9 cellular contexts compared by ENCODE assay signal in the genomic region with DNA sequence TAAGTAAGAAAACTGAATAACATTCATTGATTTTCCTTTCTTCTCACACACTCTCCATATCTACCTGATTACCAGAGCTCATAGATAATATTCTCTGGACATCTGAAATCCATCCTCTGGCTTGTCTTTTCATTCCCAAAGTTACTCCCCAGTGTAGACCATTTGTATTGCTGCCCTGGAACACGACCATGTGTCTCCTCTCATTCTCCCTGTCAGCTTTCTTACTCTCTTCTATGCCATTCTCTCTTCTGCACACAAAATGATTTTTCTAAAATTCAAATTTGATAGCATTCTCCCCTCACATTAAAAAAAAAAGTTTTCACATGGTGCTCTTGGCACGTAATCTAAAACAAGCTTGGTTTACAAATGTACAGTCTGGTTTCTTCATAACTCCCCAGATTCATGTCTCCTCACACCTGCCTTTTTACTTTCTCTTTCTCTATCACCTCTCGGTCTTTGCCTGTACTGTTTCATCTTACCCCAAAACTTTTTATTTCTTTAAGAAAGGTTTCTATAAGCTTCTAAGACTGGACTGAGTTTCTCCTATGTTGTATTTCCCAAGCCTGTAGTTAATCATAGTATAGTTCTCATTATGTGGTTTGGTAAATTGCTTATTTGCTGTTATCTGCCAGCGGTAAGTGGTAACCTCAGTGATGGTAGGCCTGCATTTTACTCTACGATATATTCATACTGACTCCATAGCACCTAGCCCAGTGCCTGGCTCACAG. TPM values are rescaled to one million over a fixed set of nuclear protein-coding genes. Genes with fewer than 3 reads are reported as not detected.
DNase-seq lines count a peak whose midpoint lies in the region; ATAC-seq and TF ChIP-seq lines count a peak whose summit lies in the region.
"Had no signal": no experiment of that assay in that cellular context is flagged by ENCODE, and none has a peak within 500 bp of the region (broad histone marks: within the 10 kb centered on the region; RNA-seq: fewer than 3 reads in every experiment).

No MANE protein-coding gene starts in this region.

- DNase-seq in MM.1S, result peak; percentile 78
- DNase-seq in psoas muscle, result no peak
- no peak for DNase-seq in SK-N-DZ (ENCODE audit: low spot score)
- DNase-seq in NCI-H1417 (lab: John Stamatoyannopoulos, UW), result no peak
- no peak for DNase-seq in dedifferentiated amniotic fluid mesenchymal stem cell (ENCODE audit: extremely low spot score)
- DNase-seq: tibial artery had no signal

- H3K4me3 ChIP-seq in MM.1S (ENCODE audit: low read length) (peak overlapping the region; percentile 39), psoas muscle (peak overlapping the region; percentile 20)
- H3K4me3 ChIP-seq: tibial artery had no signal

- ATAC-seq in GM18907 (IDR thresholded peaks at IDR 0.05; ENCODE audit: unreplicated experiment), result peak; percentile 76
- ATAC-seq in HG02759 (IDR thresholded peaks at IDR 0.05; ENCODE audit: unreplicated experiment), result peak; percentile 81
- no peak for ATAC-seq in psoas muscle
- ATAC-seq in HG02885 (IDR thresholded peaks at IDR 0.05; ENCODE audit: poor library complexity, unreplicated experiment), result no peak

- peak overlapping the region; percentile 35 for H2AFZ ChIP-seq in MM.1S (ENCODE audit: low read length)

- 75 to 84% (median 80%) methylated on average over 5 of the region's 5 CpGs for WGBS in psoas muscle, 3 donors

- intact Hi-C loops in psoas muscle (cut with DNase I), result no loop called here

- H3F3A ChIP-seq in MM.1S (ENCODE audit: insufficient read depth, low read length), result peaks cover 4% of the 10 kb centered on the region

- TF ChIP-seq CTCF in MM.1S (IDR thresholded peaks at IDR 0.05; ENCODE audit: low read length) (no peak), psoas muscle (IDR thresholded peaks at IDR 0.05) (no peak)

- no peaks in the 10 kb centered on the region for H3K79me2 ChIP-seq in MM.1S (ENCODE audit: low read length)

- H3K27ac ChIP-seq in MM.1S (ENCODE audit: low read length) (peak overlapping the region; percentile 11; the same call in 1 of the 2 replicates), psoas muscle (no peak overlapping the region)
- H3K27ac ChIP-seq: tibial artery had no signal

- H3K9ac ChIP-seq in MM.1S (ENCODE audit: low read length), result 0 out of 2 replicates have a peak overlapping the region, but pooled peaks have one; percentile 1

- no peaks in the 10 kb centered on the region for H3K9me2 ChIP-seq in MM.1S (replicated peaks; ENCODE audit: insufficient read depth, low read length)

- no peaks in the 10 kb centered on the region for H3K36me3 ChIP-seq in MM.1S (replicated peaks; ENCODE audit: insufficient read depth, low read length)
- H3K36me3 ChIP-seq in psoas muscle (ENCODE audit: insufficient read depth in 1 of 2, low read depth in 1 of 2), result no peaks in the 10 kb centered on the region
- H3K36me3 ChIP-seq: tibial artery had no signal

- H3K27me3 ChIP-seq in MM.1S (replicated peaks; ENCODE audit: insufficient read depth, low read length) (no peaks in the 10 kb centered on the region), psoas muscle (ENCODE audit: insufficient read depth in 3 of 3, low read length in 2 of 3) (no peaks in the 10 kb centered on the region)
- H3K27me3 ChIP-seq: tibial artery had no signal

- H4K20me1 ChIP-seq in MM.1S (ENCODE audit: insufficient read depth, low read length), result no peaks in the 10 kb centered on the region

- H3K4me1 ChIP-seq in MM.1S (ENCODE audit: low read length) (0 out of 2 replicates have a peak, but pooled peaks cover under 1% of the 10 kb centered on the region), psoas muscle (no peaks in the 10 kb centered on the region)
- H3K4me1 ChIP-seq: tibial artery had no signal

- H3K9me3 ChIP-seq in MM.1S (replicated peaks; ENCODE audit: insufficient read depth, low read length) (no peaks in the 10 kb centered on the region), psoas muscle (no peaks in the 10 kb centered on the region)
- H3K9me3 ChIP-seq: tibial artery had no signal

- H3K4me2 ChIP-seq in MM.1S (ENCODE audit: low read depth, low read length), result peak overlapping the region; percentile 47

RNA-seq across cellular contexts. Expression of a gene that starts 31.2 kb away (rescaled TPM):
- total RNA-seq in psoas muscle, result 1 to 10 TPM in 3 of 4 donors, under 1 TPM in 1; 0.87 to 1.9 (median 1.2) TPM
- polyA plus RNA-seq in psoas muscle, result 1 to 10 TPM in 2 of 3 donors, under 1 TPM in 1; 0.70 to 2.5 (median 1.0) TPM
- 1.3 and 1.4 TPM in 2 replicates for polyA plus RNA-seq in SK-N-DZ (2014; cell fraction: cytosol; rRNA removed)
- polyA plus RNA-seq in SK-N-DZ (2014; cell fraction: nucleus; rRNA removed), result 0.43 and 1.6 TPM in 2 replicates

Comparison
In these comparisons a context has a peak if more than half of its experiments do, and no peak if none do; other contexts are left out.
1. ATAC-seq: peak in GM18907 (single experiment) and HG02759 (single experiment); none in psoas muscle (0 of 4) and HG02885 (single experiment).